Comparison of ENCODE assay signal across 8 cellular contexts in genomic region chr12:123269395-123269892, GRCh38. TPM values are rescaled to one million over a fixed set of nuclear protein-coding genes. Genes with fewer than 3 reads are reported as not detected.
DNase-seq lines count a peak whose midpoint lies in the region; ATAC-seq and TF ChIP-seq lines count a peak whose summit lies in the region.

No MANE protein-coding gene starts in this region.

- H3K36me3 ChIP-seq in OCI-LY3 (replicated peaks; ENCODE audit: low read depth, low read length): no peaks in the 10 kb centered on the region
- peaks cover 17% of the 10 kb centered on the region for H3K36me3 ChIP-seq in left ventricle myocardium inferior

- no peak overlapping the region for H3K27ac ChIP-seq in OCI-LY3 (ENCODE audit: low read length)
- peak overlapping the region; percentile 89 for H3K27ac ChIP-seq in left ventricle myocardium inferior (replicated peaks)

- intact Hi-C loops in left ventricle myocardium inferior (cut with micrococcal nuclease): no loop called here

- H3K4me1 ChIP-seq in OCI-LY3 (ENCODE audit: low read length) (peaks cover 14% of the 10 kb centered on the region), left ventricle myocardium inferior (peaks cover 44% of the 10 kb centered on the region)

- H3K4me3 ChIP-seq in OCI-LY3 (ENCODE audit: low read length) (peak overlapping the region; percentile 99), astrocyte of the cerebellum (ENCODE audit: low read depth, low read length) (peak overlapping the region; percentile 83), left ventricle myocardium inferior (peak overlapping the region; percentile 84)

- no peak overlapping the region for H2AFZ ChIP-seq in OCI-LY3 (ENCODE audit: low read depth, low read length)

- H3K9me3 Mint-ChIP-seq in osteocyte (ENCODE audit: unreplicated experiment): no peaks in the 10 kb centered on the region

- H3K27me3 Mint-ChIP-seq in osteocyte (ENCODE audit: unreplicated experiment): no peaks in the 10 kb centered on the region

- H3K36me3 Mint-ChIP-seq in osteocyte (ENCODE audit: unreplicated experiment): peaks cover 9% of the 10 kb centered on the region

- no peaks in the 10 kb centered on the region for H3K9me3 ChIP-seq in OCI-LY3 (ENCODE audit: insufficient read depth, low read length)
- no peaks in the 10 kb centered on the region for H3K9me3 ChIP-seq in left ventricle myocardium inferior (replicated peaks)

- no peaks in the 10 kb centered on the region for H4K20me1 ChIP-seq in OCI-LY3 (ENCODE audit: insufficient read depth, low read length)

- peak overlapping the region; percentile 94 for H3K27ac Mint-ChIP-seq in osteocyte (ENCODE audit: unreplicated experiment)

- peak overlapping the region; percentile 85 for H3K9ac ChIP-seq in OCI-LY3 (ENCODE audit: low read length)

- in situ Hi-C loops in astrocyte of the cerebellum (cut with HindIII; ENCODE audit: low sequenced_read_pairs): no loop called here

- H3K79me2 ChIP-seq in OCI-LY3 (ENCODE audit: low read length): peaks cover 21% of the 10 kb centered on the region

- H3K27me3 ChIP-seq in OCI-LY3 (ENCODE audit: low read depth, low read length) (no peaks in the 10 kb centered on the region), left ventricle myocardium inferior (ENCODE audit: low read depth) (no peaks in the 10 kb centered on the region)

- peak overlapping the region; percentile 99 for H3K4me2 ChIP-seq in OCI-LY3 (ENCODE audit: low read length)

- H3K4me3 Mint-ChIP-seq in osteocyte (ENCODE audit: unreplicated experiment): peak overlapping the region; percentile 91

- DNase-seq in NCI-H524 (lab: John Stamatoyannopoulos, UW): peak; percentile 50 to 70
- no peak for DNase-seq in NCI-H524 treated with DMSO at 0.1 percent for 48 hours (lab: John Stamatoyannopoulos, UW)
- DNase-seq in astrocyte of the cerebellum (ENCODE audit: low read depth): peak; percentile 39
- peak; percentile 73 for DNase-seq in left ventricle myocardium inferior
- peak; percentile 90 for DNase-seq in osteocyte (ENCODE audit: extremely low spot score, unreplicated experiment)

- TF ChIP-seq CTCF in OCI-LY3 (IDR thresholded peaks at IDR 0.05; ENCODE audit: low read depth, low read length) (no peak), astrocyte of the cerebellum (IDR thresholded peaks at IDR 0.05; ENCODE audit: low read depth, low read length, missing control alignments) (no peak), left ventricle myocardium inferior (IDR thresholded peaks at IDR 0.05; ENCODE audit: borderline replicate concordance) (no peak), osteocyte (IDR thresholded peaks at IDR 0.05) (no peak)

- no peak for ATAC-seq in HG02840 (IDR thresholded peaks at IDR 0.05; ENCODE audit: low FRiP score, unreplicated experiment)
- ATAC-seq in GM21723 (IDR thresholded peaks at IDR 0.05; ENCODE audit: unreplicated experiment): no peak

- H3K4me1 Mint-ChIP-seq in osteocyte (ENCODE audit: unreplicated experiment): peaks cover 31% of the 10 kb centered on the region

RNA-seq across cellular contexts. Expression of gene CDK2AP1, which starts 2.2 kb away (rescaled TPM):
- 83.6 TPM for total RNA-seq in left ventricle myocardium inferior
- total RNA-seq in osteocyte: 214 and 220 TPM in 2 replicates

RNA-seq across cellular contexts. Expression of gene MTRFR, which starts 36.2 kb away (rescaled TPM):
- total RNA-seq in left ventricle myocardium inferior (8.4 TPM), osteocyte (14.3 and 18.0 TPM in 2 replicates)

RNA-seq across cellular contexts. Expression of gene MPHOSPH9, which starts 36.5 kb away (rescaled TPM):
- 23.9 TPM for total RNA-seq in left ventricle myocardium inferior
- total RNA-seq in osteocyte: 33.9 and 39.1 TPM in 2 replicates
